1 cellular context compared by ENCODE assay signal in the genomic region with DNA sequence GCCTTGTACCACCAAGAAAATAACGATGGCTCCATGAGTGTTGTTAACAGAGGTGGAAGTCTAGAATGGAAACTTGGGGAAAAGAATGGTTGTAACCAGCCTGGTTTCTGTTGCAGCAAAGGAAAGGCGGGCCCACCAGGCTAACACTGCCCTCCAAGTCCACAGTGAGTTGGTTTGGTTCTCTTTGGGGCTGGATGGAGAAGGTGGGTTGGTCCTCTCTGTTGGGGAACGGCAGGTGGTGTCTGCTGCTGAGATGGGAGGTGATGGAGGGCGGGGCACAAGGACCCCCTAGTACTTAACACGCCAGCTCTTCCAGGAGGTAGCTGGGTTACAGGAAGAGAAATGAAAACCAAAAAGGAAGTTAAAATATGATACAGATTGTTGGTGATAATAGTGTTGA.
TF ChIP-seq lines count a peak whose summit lies in the region.

No MANE protein-coding gene starts in this region.

TF ChIP-seq in endothelial cell of umbilical vein, 7 proteins besides CTCF, POLR2A, EP300 and RAD21:
- no peak for TF ChIP-seq POLR2AphosphoS5 (IDR thresholded peaks at IDR 0.05; ENCODE audit: insufficient read depth, low read depth, low read length)
- TF ChIP-seq FOS (IDR thresholded peaks at IDR 0.05; ENCODE audit: borderline replicate concordance, insufficient read depth, low read length) = no peak
- TF ChIP-seq EZH2 (IDR thresholded peaks at IDR 0.05; ENCODE audit: borderline replicate concordance, low read depth, low read length, severe bottlenecking) = no peak
- no peak for TF ChIP-seq JUN (IDR thresholded peaks at IDR 0.05; ENCODE audit: borderline replicate concordance, insufficient read depth, insufficient read length, low read depth)
- TF ChIP-seq GATA2 (IDR thresholded peaks at IDR 0.05; ENCODE audit: insufficient read depth, insufficient read length, low read depth, low read length) = no peak
- TF ChIP-seq, protein P1, sequence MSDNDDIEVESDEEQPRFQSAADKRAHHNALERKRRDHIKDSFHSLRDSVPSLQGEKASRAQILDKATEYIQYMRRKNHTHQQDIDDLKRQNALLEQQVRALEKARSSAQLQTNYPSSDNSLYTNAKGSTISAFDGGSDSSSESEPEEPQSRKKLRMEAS (IDR thresholded peaks at IDR 0.05; ENCODE audit: insufficient read depth, insufficient read length) = no peak
- no peak for TF ChIP-seq MYC (IDR thresholded peaks at IDR 0.05; ENCODE audit: low read depth, low read length)
